8 cellular contexts compared by ENCODE assay signal in genomic region chr6:140744648-140745320, GRCh38.
DNase-seq lines count a peak whose midpoint lies in the region; ATAC-seq and TF ChIP-seq lines count a peak whose summit lies in the region.

No MANE protein-coding gene starts in this region.

- intact Hi-C loops in head of caudate nucleus (cut with DNase I) = no loop called here
- intact Hi-C loops in CD14-positive monocyte (cut with micrococcal nuclease) = no loop called here

- ATAC-seq in GM18519 (IDR thresholded peaks at IDR 0.05; ENCODE audit: low FRiP score, unreplicated experiment) (peak; percentile 89), HG02642 (IDR thresholded peaks at IDR 0.05; ENCODE audit: poor library complexity, unreplicated experiment) (peak; percentile 81)

- TF ChIP-seq CTCF in type B pancreatic cell (conservative IDR thresholded peaks at IDR 0.05) (no peak), CD14-positive monocyte (IDR thresholded peaks at IDR 0.05) (no peak)

- H3K36me3 Mint-ChIP-seq in type B pancreatic cell (peaks cover 5% of the 10 kb centered on the region), CD14-positive monocyte (no peaks in the 10 kb centered on the region)

- H3K27ac Mint-ChIP-seq in type B pancreatic cell = no peak overlapping the region
- H3K27ac Mint-ChIP-seq in CD14-positive monocyte = no peak overlapping the region

- DNase-seq in NCI-H460 (ENCODE audit: extremely low read depth, low read depth) (peak; percentile 16), glomerular visceral epithelial cell (ENCODE audit: extremely low spot score) (peak; percentile 2), head of caudate nucleus (no peak), type B pancreatic cell (ENCODE audit: extremely low spot score, unreplicated experiment) (no peak), CD14-positive monocyte (ENCODE audit: low spot score) (no peak)
- no peak for DNase-seq in activated CD4-positive, alpha-beta T cell treated with anti-CD3 and anti-CD28 coated beads, Interleukin-2, amount 50 U/mL, for 4 hours

- H3K4me1 Mint-ChIP-seq in type B pancreatic cell (ENCODE audit: unreplicated experiment) (no peaks in the 10 kb centered on the region), CD14-positive monocyte (no peaks in the 10 kb centered on the region)

- H3K9me3 Mint-ChIP-seq in type B pancreatic cell (peaks cover 18% of the 10 kb centered on the region), CD14-positive monocyte (peaks cover 5 to 23% (median 13%) of the 10 kb centered on the region in 7 donors)

- H3K4me3 Mint-ChIP-seq in type B pancreatic cell (no peak overlapping the region), CD14-positive monocyte (no peak overlapping the region)

- H3K27me3 Mint-ChIP-seq in type B pancreatic cell (no peaks in the 10 kb centered on the region), CD14-positive monocyte (ENCODE audit: low read depth in 3 of 3) (peaks cover 0 to 3% (median 0%) of the 10 kb centered on the region in 3 donors)

Comparison
In these comparisons a context has a peak if more than half of its experiments do, and no peak if none do; other contexts are left out.
1. DNase-seq: peak in NCI-H460 (single experiment) and glomerular visceral epithelial cell (single experiment); none in head of caudate nucleus (0 of 42), type B pancreatic cell (single experiment), activated CD4-positive, alpha-beta T cell treated with anti-CD3 and anti-CD28 coated beads, Interleukin-2, amount 50 U/mL, for 4 hours (0 of 2) and CD14-positive monocyte (single experiment).